In genomic region chr7:110620336-110620735, GRCh38 we compare ENCODE assay signal across 21 cellular contexts.
"Had no signal": no experiment of that assay in that cellular context is flagged by ENCODE, and none has a peak within 500 bp of the region (broad histone marks: within the 10 kb centered on the region; RNA-seq: fewer than 3 reads in every experiment).

No MANE protein-coding gene starts in this region.

- H3K9ac ChIP-seq: SK-N-SH had no signal

- DNase-seq: KBM-7; MV-4-11; NCI-H1048; NCI-H1105; NCI-H1417; NCI-H146; NCI-H1694 treated with DMSO at 0.1 percent for 48 hours; NCI-H1930; NCI-H2081; NCI-H2107; NCI-H2227 treated with DMSO at 0.1 percent for 48 hours; NCI-H524; NCI-H526 treated with DMSO at 0.1 percent for 48 hours; NCI-H774; NK-92 treated with Interleukin-12 subunit alpha and Interleukin-12 subunit beta, amount 100 ng/mL, for 24 hours; PC-3; SHP77; SK-N-SH; SW 1271 had no signal

- H3K9me3 ChIP-seq: SK-N-SH had no signal

- H3K4me2 ChIP-seq: SK-N-SH had no signal

- H3K27ac ChIP-seq: RWPE1 had no signal

- ATAC-seq: Panc1, PC-3 had no signal
